Comparison of ENCODE assay signal across 1 cellular context in the genomic region with DNA sequence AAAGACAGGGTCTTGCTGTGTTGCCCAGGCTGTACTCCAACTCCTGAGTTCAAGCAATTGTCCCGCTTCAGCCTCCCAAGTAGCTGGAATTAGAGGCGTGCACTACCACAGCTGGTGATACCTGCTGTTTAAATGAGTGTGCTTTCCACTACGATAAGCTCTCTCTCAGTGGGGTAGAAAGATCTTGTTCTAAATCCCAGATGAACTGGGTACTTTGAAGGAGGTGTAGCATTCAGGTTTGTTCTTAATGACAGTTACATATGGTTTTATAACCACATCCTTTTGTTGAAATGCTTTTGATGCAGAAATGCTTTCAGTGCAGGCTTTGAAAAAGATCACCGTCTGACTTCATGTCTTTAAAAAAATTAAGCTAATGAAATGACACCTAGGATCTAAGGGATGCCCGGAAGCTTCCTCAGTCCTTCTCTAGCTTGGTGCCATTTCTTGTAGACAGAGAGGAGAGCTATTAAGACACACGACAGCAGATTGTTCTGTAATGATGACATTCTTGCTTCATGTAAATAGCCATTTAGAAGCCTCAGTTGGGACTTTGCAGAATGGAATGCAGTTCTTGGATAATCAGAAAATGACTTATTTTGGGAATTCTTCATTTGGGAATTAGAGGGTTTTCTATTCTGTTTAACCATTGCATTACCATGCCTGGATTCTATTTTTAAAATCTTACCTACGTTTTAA.
TF ChIP-seq lines count a peak whose summit lies in the region.

No MANE protein-coding gene starts in this region.

TF ChIP-seq in GM12878, 131 proteins besides CTCF, POLR2A, EP300 and RAD21:
- TF ChIP-seq RUNX3 (IDR thresholded peaks at IDR 0.05; ENCODE audit: low read length) = peak; percentile 45; the same call in 1 of the 2 replicates
- TF ChIP-seq, protein P1, sequence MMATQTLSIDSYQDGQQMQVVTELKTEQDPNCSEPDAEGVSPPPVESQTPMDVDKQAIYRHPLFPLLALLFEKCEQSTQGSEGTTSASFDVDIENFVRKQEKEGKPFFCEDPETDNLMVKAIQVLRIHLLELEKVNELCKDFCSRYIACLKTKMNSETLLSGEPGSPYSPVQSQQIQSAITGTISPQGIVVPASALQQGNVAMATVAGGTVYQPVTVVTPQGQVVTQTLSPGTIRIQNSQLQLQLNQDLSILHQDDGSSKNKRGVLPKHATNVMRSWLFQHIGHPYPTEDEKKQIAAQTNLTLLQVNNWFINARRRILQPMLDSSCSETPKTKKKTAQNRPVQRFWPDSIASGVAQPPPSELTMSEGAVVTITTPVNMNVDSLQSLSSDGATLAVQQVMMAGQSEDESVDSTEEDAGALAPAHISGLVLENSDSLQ (IDR thresholded peaks at IDR 0.05) = no peak
